1 cellular context compared by ENCODE assay signal in genomic region chr17:82065638-82066303, GRCh38.
TF ChIP-seq lines count a peak whose summit lies in the region.

TSS of gene DUS1L (minus strand) at chr17:82065804. CDS start at chr17:82065059, 745 bp downstream.

TF ChIP-seq in GM12878, 131 proteins besides CTCF, POLR2A, EP300 and RAD21 (continued from another document and continues in another):
- TF ChIP-seq ZNF592 (IDR thresholded peaks at IDR 0.05) (peak; percentile 57; the same call in 1 of the 2 replicates), NR2C2 (IDR thresholded peaks at IDR 0.05; ENCODE audit: borderline replicate concordance, control insufficient read depth, insufficient read length, low read depth) (peak; percentile 83), TCF12 (IDR thresholded peaks at IDR 0.05; ENCODE audit: low read depth, low read length) (0 out of 2 replicates have a peak, but pooled peaks have one; percentile 36), RELB (IDR thresholded peaks at IDR 0.05; ENCODE audit: low read depth) (no peak), MLLT1 (IDR thresholded peaks at IDR 0.05) (peak; percentile 98), FOXK2 (IDR thresholded peaks at IDR 0.05) (no peak), SUZ12 (IDR thresholded peaks at IDR 0.05; ENCODE audit: unreplicated experiment) (no peak), CBFB (IDR thresholded peaks at IDR 0.05; ENCODE audit: low read depth) (no peak), GABPA (IDR thresholded peaks at IDR 0.05; ENCODE audit: low read depth) (peak; percentile 92), DPF2 (IDR thresholded peaks at IDR 0.05) (peak; percentile 60; the same call in 1 of the 2 replicates), IRF4 (IDR thresholded peaks at IDR 0.05; ENCODE audit: low read depth, low read length) (0 out of 2 replicates have a peak, but pooled peaks have one; percentile 30), STAT3 (IDR thresholded peaks at IDR 0.05; ENCODE audit: low read depth, low read length) (no peak), FOXM1 (IDR thresholded peaks at IDR 0.05; ENCODE audit: low read depth, low read length) (no peak), EZH2 (IDR thresholded peaks at IDR 0.05; ENCODE audit: borderline replicate concordance, control insufficient read depth, low read depth, low read length) (no peak), TCF3 (IDR thresholded peaks at IDR 0.05; ENCODE audit: borderline replicate concordance, insufficient read depth, low read depth, low read length) (0 out of 2 replicates have a peak, but pooled peaks have one; percentile 57), BRCA1 (IDR thresholded peaks at IDR 0.05; ENCODE audit: low read depth, low read length) (peak; percentile 7; the same call in 1 of the 2 replicates), NFIC (IDR thresholded peaks at IDR 0.05; ENCODE audit: low read depth, low read length) (no peak), WRNIP1 (IDR thresholded peaks at IDR 0.05; ENCODE audit: borderline replicate concordance, low read depth, low read length) (no peak), ZBED1 (IDR thresholded peaks at IDR 0.05; ENCODE audit: borderline replicate concordance) (no peak), NR2C1 (IDR thresholded peaks at IDR 0.05) (peak; percentile 100), NFYA (IDR thresholded peaks at IDR 0.05; ENCODE audit: borderline replicate concordance, low read depth, low read length) (no peak), SRF (IDR thresholded peaks at IDR 0.05; ENCODE audit: low read depth in 2 of 2, low read length in 2 of 2) (peak; percentile 75 to 94), RAD51 (IDR thresholded peaks at IDR 0.05) (no peak), JUND (IDR thresholded peaks at IDR 0.05; ENCODE audit: low read depth, low read length) (no peak), MYB (IDR thresholded peaks at IDR 0.05; ENCODE audit: borderline replicate concordance, low read depth, low read length) (no peak; the same call in 1 of the 2 replicates), YBX1 (IDR thresholded peaks at IDR 0.05) (no peak), ZNF24 (IDR thresholded peaks at IDR 0.05) (peak; percentile 81), ZNF274 (IDR thresholded peaks at IDR 0.05; ENCODE audit: insufficient read depth, insufficient read length) (no peak), NR2F1 (conservative IDR thresholded peaks at IDR 0.05) (peak; percentile 100), SMC3 (IDR thresholded peaks at IDR 0.05; ENCODE audit: borderline replicate concordance, low read length) (no peak; the same call in 1 of the 2 replicates), CUX1 (IDR thresholded peaks at IDR 0.05; ENCODE audit: insufficient replicate concordance, low read depth, low read length) (no peak)
- TF ChIP-seq, protein P1, sequence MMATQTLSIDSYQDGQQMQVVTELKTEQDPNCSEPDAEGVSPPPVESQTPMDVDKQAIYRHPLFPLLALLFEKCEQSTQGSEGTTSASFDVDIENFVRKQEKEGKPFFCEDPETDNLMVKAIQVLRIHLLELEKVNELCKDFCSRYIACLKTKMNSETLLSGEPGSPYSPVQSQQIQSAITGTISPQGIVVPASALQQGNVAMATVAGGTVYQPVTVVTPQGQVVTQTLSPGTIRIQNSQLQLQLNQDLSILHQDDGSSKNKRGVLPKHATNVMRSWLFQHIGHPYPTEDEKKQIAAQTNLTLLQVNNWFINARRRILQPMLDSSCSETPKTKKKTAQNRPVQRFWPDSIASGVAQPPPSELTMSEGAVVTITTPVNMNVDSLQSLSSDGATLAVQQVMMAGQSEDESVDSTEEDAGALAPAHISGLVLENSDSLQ (IDR thresholded peaks at IDR 0.05), result no peak
- TF ChIP-seq, protein P2, sequence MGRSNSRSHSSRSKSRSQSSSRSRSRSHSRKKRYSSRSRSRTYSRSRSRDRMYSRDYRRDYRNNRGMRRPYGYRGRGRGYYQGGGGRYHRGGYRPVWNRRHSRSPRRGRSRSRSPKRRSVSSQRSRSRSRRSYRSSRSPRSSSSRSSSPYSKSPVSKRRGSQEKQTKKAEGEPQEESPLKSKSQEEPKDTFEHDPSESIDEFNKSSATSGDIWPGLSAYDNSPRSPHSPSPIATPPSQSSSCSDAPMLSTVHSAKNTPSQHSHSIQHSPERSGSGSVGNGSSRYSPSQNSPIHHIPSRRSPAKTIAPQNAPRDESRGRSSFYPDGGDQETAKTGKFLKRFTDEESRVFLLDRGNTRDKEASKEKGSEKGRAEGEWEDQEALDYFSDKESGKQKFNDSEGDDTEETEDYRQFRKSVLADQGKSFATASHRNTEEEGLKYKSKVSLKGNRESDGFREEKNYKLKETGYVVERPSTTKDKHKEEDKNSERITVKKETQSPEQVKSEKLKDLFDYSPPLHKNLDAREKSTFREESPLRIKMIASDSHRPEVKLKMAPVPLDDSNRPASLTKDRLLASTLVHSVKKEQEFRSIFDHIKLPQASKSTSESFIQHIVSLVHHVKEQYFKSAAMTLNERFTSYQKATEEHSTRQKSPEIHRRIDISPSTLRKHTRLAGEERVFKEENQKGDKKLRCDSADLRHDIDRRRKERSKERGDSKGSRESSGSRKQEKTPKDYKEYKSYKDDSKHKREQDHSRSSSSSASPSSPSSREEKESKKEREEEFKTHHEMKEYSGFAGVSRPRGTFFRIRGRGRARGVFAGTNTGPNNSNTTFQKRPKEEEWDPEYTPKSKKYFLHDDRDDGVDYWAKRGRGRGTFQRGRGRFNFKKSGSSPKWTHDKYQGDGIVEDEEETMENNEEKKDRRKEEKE (IDR thresholded peaks at IDR 0.05), result no peak
- TF ChIP-seq, protein P3, sequence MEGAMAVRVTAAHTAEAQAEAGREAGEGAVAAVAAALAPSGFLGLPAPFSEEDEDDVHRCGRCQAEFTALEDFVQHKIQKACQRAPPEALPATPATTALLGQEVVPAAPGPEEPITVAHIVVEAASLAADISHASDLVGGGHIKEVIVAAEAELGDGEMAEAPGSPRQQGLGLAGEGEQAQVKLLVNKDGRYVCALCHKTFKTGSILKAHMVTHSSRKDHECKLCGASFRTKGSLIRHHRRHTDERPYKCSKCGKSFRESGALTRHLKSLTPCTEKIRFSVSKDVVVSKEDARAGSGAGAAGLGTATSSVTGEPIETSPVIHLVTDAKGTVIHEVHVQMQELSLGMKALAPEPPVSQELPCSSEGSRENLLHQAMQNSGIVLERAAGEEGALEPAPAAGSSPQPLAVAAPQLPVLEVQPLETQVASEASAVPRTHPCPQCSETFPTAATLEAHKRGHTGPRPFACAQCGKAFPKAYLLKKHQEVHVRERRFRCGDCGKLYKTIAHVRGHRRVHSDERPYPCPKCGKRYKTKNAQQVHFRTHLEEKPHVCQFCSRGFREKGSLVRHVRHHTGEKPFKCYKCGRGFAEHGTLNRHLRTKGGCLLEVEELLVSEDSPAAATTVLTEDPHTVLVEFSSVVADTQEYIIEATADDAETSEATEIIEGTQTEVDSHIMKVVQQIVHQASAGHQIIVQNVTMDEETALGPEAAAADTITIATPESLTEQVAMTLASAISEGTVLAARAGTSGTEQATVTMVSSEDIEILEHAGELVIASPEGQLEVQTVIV (IDR thresholded peaks at IDR 0.05; ENCODE audit: borderline replicate concordance, partially characterized antibody), result peak; percentile 26
- TF ChIP-seq, protein P4, sequence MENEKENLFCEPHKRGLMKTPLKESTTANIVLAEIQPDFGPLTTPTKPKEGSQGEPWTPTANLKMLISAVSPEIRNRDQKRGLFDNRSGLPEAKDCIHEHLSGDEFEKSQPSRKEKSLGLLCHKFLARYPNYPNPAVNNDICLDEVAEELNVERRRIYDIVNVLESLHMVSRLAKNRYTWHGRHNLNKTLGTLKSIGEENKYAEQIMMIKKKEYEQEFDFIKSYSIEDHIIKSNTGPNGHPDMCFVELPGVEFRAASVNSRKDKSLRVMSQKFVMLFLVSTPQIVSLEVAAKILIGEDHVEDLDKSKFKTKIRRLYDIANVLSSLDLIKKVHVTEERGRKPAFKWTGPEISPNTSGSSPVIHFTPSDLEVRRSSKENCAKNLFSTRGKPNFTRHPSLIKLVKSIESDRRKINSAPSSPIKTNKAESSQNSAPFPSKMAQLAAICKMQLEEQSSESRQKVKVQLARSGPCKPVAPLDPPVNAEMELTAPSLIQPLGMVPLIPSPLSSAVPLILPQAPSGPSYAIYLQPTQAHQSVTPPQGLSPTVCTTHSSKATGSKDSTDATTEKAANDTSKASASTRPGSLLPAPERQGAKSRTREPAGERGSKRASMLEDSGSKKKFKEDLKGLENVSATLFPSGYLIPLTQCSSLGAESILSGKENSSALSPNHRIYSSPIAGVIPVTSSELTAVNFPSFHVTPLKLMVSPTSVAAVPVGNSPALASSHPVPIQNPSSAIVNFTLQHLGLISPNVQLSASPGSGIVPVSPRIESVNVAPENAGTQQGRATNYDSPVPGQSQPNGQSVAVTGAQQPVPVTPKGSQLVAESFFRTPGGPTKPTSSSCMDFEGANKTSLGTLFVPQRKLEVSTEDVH (IDR thresholded peaks at IDR 0.05; ENCODE audit: low read depth, partially characterized antibody), result no peak
